In genomic region chr4:148857973-148858534, GRCh38 we compare ENCODE assay signal across 29 cellular contexts.
"Had no signal": no experiment of that assay in that cellular context is flagged by ENCODE, and none has a peak within 500 bp of the region (broad histone marks: within the 10 kb centered on the region; RNA-seq: fewer than 3 reads in every experiment).

No MANE protein-coding gene starts in this region.

- H3K27me3 Mint-ChIP-seq: activated CD4-positive, alpha-beta memory T cell treated with anti-CD3 and anti-CD28 coated beads for 36 hours; activated CD4-positive, alpha-beta T cell treated with anti-CD3 and anti-CD28 coated beads, Interleukin-2, amount 10 ng/mL, durations not matched to agents 24 days and 14 days; activated naive CD8-positive, alpha-beta T cell treated with anti-CD3 and anti-CD28 coated beads, Interleukin-2, amount 50 U/mL, for 24 hours; stimulated activated naive CD8-positive, alpha-beta T cell treated with anti-CD3 and anti-CD28 coated beads, Interleukin-15, Interleukin-2, amounts not matched to agents 100 ng/mL and 50 ng/mL, for 24 hours; T-helper 17 cell had no signal

- H3K4me1 ChIP-seq: foreskin keratinocyte, heart left ventricle, lower lobe of right lung, prostate gland, upper lobe of left lung, vagina had no signal

- H3K4me3 ChIP-seq: coronary artery, dorsolateral prefrontal cortex, heart left ventricle, lower lobe of right lung, ovary, prostate gland, upper lobe of left lung, vagina had no signal

- H3K27ac ChIP-seq: coronary artery, dorsolateral prefrontal cortex, foreskin keratinocyte, lower lobe of right lung, ovary, prostate gland, upper lobe of left lung, vagina had no signal

- H3K36me3 Mint-ChIP-seq: activated CD4-positive, alpha-beta memory T cell treated with anti-CD3 and anti-CD28 coated beads for 36 hours; immature natural killer cell; stimulated activated effector memory CD8-positive, alpha-beta T cell treated with anti-CD3 and anti-CD28 coated beads, Interleukin-12 subunit alpha, Interleukin-12 subunit beta, amount 100 ng/mL, for 72 hours had no signal

- H3K36me3 ChIP-seq: heart left ventricle, lower lobe of right lung, ovary, prostate gland, upper lobe of left lung, vagina had no signal

- H3K4me3 Mint-ChIP-seq: activated CD4-positive, alpha-beta memory T cell treated with anti-CD3 and anti-CD28 coated beads for 36 hours; activated CD4-positive, alpha-beta T cell treated with anti-CD3 and anti-CD28 coated beads, Interleukin-2, amount 10 ng/mL, durations not matched to agents 24 days and 14 days; activated naive CD4-positive, alpha-beta T cell treated with anti-CD3 and anti-CD28 coated beads, Interleukin-2, amount 50 U/mL, for 24 hours; activated naive CD8-positive, alpha-beta T cell treated with anti-CD3 and anti-CD28 coated beads, Interleukin-2, amount 50 U/mL, for 24 hours; activated T-cell treated with anti-CD3 and anti-CD28 coated beads, Interleukin-2, amount 50 U/mL, for 4 hours; immature natural killer cell; naive thymus-derived CD4-positive, alpha-beta T cell; stimulated activated effector memory CD8-positive, alpha-beta T cell treated with anti-CD3 and anti-CD28 coated beads, Interleukin-12 subunit alpha, Interleukin-12 subunit beta, amount 100 ng/mL, for 72 hours; stimulated activated naive CD8-positive, alpha-beta T cell treated with anti-CD3 and anti-CD28 coated beads, Interleukin-15, Interleukin-2, amounts not matched to agents 100 ng/mL and 50 ng/mL, for 24 hours; T-helper 17 cell had no signal

- H3K4me1 Mint-ChIP-seq: activated CD4-positive, alpha-beta T cell treated with anti-CD3 and anti-CD28 coated beads, Interleukin-2, amount 10 ng/mL, durations not matched to agents 24 days and 14 days; activated naive CD4-positive, alpha-beta T cell treated with anti-CD3 and anti-CD28 coated beads, Interleukin-2, amount 50 U/mL, for 24 hours; activated naive CD8-positive, alpha-beta T cell treated with anti-CD3 and anti-CD28 coated beads, Interleukin-2, amount 50 U/mL, for 24 hours; immature natural killer cell; naive thymus-derived CD4-positive, alpha-beta T cell; stimulated activated effector memory CD8-positive, alpha-beta T cell treated with anti-CD3 and anti-CD28 coated beads, Interleukin-12 subunit alpha, Interleukin-12 subunit beta, amount 100 ng/mL, for 72 hours; T-helper 17 cell had no signal

- DNase-seq: activated CD4-positive, alpha-beta memory T cell treated with anti-CD3 and anti-CD28 coated beads for 36 hours; activated CD4-positive, alpha-beta T cell treated with anti-CD3 and anti-CD28 coated beads, Interleukin-2, amount 10 ng/mL, durations not matched to agents 24 days and 14 days; activated CD4-positive, CD25-positive, alpha-beta regulatory T cell treated with anti-CD3 and anti-CD28 coated beads, Interleukin-2, amount 50 U/mL, for 72 hours; activated naive CD8-positive, alpha-beta T cell treated with anti-CD3 and anti-CD28 coated beads, Interleukin-2, amount 50 U/mL, for 24 hours; activated T-cell treated with anti-CD3 and anti-CD28 coated beads, Interleukin-2, amount 50 U/mL, for 4 hours; amygdala; dorsolateral prefrontal cortex; effector memory CD4-positive, alpha-beta T cell; heart left ventricle; hypothalamus; immature natural killer cell; lower lobe of right lung; mesenchymal stem cell; naive thymus-derived CD4-positive, alpha-beta T cell; ovary; stimulated activated CD4-positive, alpha-beta T cell treated with anti-CD3 and anti-CD28 coated beads, Interleukin-4, amount 100 ng/mL, for 24 hours; substantia nigra; T-helper 17 cell; T1000; upper lobe of left lung had no signal

- H3K9me3 Mint-ChIP-seq: activated CD4-positive, alpha-beta T cell treated with anti-CD3 and anti-CD28 coated beads, Interleukin-2, amount 10 ng/mL, durations not matched to agents 24 days and 14 days; activated naive CD4-positive, alpha-beta T cell treated with anti-CD3 and anti-CD28 coated beads, Interleukin-2, amount 50 U/mL, for 24 hours; activated T-helper 2 cell treated with anti-CD3 and anti-CD28 coated beads, Interferon-gamma antibody, Interleukin-2, Interleukin-4, amounts not matched to agents 10 μg/mL and 5 μg/mL and 100 μg/mL, durations not matched to agents 14 hours and 24 hours and 36 hours had no signal

- ATAC-seq: activated naive CD8-positive, alpha-beta T cell treated with anti-CD3 and anti-CD28 coated beads, Interleukin-2, amount 50 U/mL, for 24 hours; activated T-cell treated with anti-CD3 and anti-CD28 coated beads, Interleukin-2, amount 50 U/mL, for 4 hours; foreskin keratinocyte; heart left ventricle; left lobe of liver; naive thymus-derived CD4-positive, alpha-beta T cell; stimulated activated effector memory CD8-positive, alpha-beta T cell treated with anti-CD3 and anti-CD28 coated beads, Interleukin-12 subunit alpha, Interleukin-12 subunit beta, amount 100 ng/mL, for 72 hours; T-helper 17 cell had no signal

- H3K27me3 ChIP-seq: dorsolateral prefrontal cortex, foreskin keratinocyte, heart left ventricle, ovary, upper lobe of left lung, vagina had no signal

- H3K9me3 ChIP-seq: lower lobe of right lung, ovary, prostate gland, upper lobe of left lung, vagina had no signal

- H3K27ac Mint-ChIP-seq: activated CD4-positive, alpha-beta memory T cell treated with anti-CD3 and anti-CD28 coated beads for 36 hours; activated CD4-positive, alpha-beta T cell treated with anti-CD3 and anti-CD28 coated beads, Interleukin-2, amount 10 ng/mL, durations not matched to agents 24 days and 14 days; activated naive CD4-positive, alpha-beta T cell treated with anti-CD3 and anti-CD28 coated beads, Interleukin-2, amount 50 U/mL, for 24 hours; activated naive CD8-positive, alpha-beta T cell treated with anti-CD3 and anti-CD28 coated beads, Interleukin-2, amount 50 U/mL, for 24 hours; activated T-helper 2 cell treated with anti-CD3 and anti-CD28 coated beads, Interferon-gamma antibody, Interleukin-2, Interleukin-4, amounts not matched to agents 10 μg/mL and 5 μg/mL and 100 μg/mL, durations not matched to agents 14 hours and 24 hours and 36 hours; immature natural killer cell; naive thymus-derived CD4-positive, alpha-beta T cell; stimulated activated effector memory CD8-positive, alpha-beta T cell treated with anti-CD3 and anti-CD28 coated beads, Interleukin-12 subunit alpha, Interleukin-12 subunit beta, amount 100 ng/mL, for 72 hours; stimulated activated naive CD8-positive, alpha-beta T cell treated with anti-CD3 and anti-CD28 coated beads, Interleukin-15, Interleukin-2, amounts not matched to agents 100 ng/mL and 50 ng/mL, for 24 hours; T-helper 17 cell had no signal
